In genomic region chr1:201826830-201827229, GRCh38 we compare ENCODE assay signal across 18 cellular contexts. TPM values are rescaled to one million over a fixed set of nuclear protein-coding genes. Genes with fewer than 3 reads are reported as not detected.
DNase-seq lines count a peak whose midpoint lies in the region; ATAC-seq, FAIRE-seq and TF ChIP-seq lines count a peak whose summit lies in the region.
"Had no signal": no experiment of that assay in that cellular context is flagged by ENCODE, and none has a peak within 500 bp of the region (broad histone marks: within the 10 kb centered on the region; RNA-seq: fewer than 3 reads in every experiment).

No MANE protein-coding gene starts in this region.

- H3K9ac ChIP-seq in mesenchymal stem cell (ENCODE audit: low read length) = no peak overlapping the region
- H3K9ac ChIP-seq: parathyroid adenoma had no signal

- DNase-seq in AG04450 (ENCODE audit: low read depth, low spot score) = no peak
- peak; percentile 39 for DNase-seq in HTR-8/SVneo (ENCODE audit: insufficient read length, low spot score)
- DNase-seq in bronchial epithelial cell (ENCODE audit: low read depth) = peak; percentile 4
- peak; percentile 42 for DNase-seq in mesenchymal stem cell
- DNase-seq in BE2C = no peak
- no peak for DNase-seq in ovary
- DNase-seq in stimulated activated CD4-positive, alpha-beta T cell treated with anti-CD3 and anti-CD28 coated beads, Interleukin-4, amount 100 ng/mL, for 1 hour = no peak
- DNase-seq: activated CD8-positive, alpha-beta T cell treated with anti-CD3 and anti-CD28 coated beads, Interleukin-2, amount 10 ng/mL, durations not matched to agents 7 days and 5 days; activated effector memory CD4-positive, alpha-beta T cell treated with anti-CD3 and anti-CD28 coated beads, Interleukin-2, amount 50 U/mL, for 16 hours; DMS79 treated with DMSO at 0.1 percent for 48 hours; NCI-H1930; NCI-H774; SHP77 treated with DMSO at 0.1 percent for 48 hours had no signal

- no peaks in the 10 kb centered on the region for H3K36me3 ChIP-seq in bronchial epithelial cell (ENCODE audit: control insufficient read depth, insufficient read depth, low read length)
- peaks cover 11 to 36% of the 10 kb centered on the region in 2 experiments for H3K36me3 ChIP-seq in mesenchymal stem cell (ENCODE audit: control insufficient read depth in 1 of 2, insufficient read depth in 2 of 2, low read depth in 1 of 2, low read length in 2 of 2)
- peaks cover 5% of the 10 kb centered on the region for H3K36me3 ChIP-seq in BE2C
- H3K36me3 ChIP-seq in ovary = no peaks in the 10 kb centered on the region

- H3K4me2 ChIP-seq in mesenchymal stem cell (ENCODE audit: low read length, poor library complexity, severe bottlenecking) = no peak overlapping the region

- H3K79me1 ChIP-seq in mesenchymal stem cell (replicated peaks; ENCODE audit: low read length, poor library complexity, severe bottlenecking) = peaks cover 16% of the 10 kb centered on the region

- H2BK12ac ChIP-seq in mesenchymal stem cell (ENCODE audit: low read length in 2 of 2) = no peak overlapping the region

- CTCF ChIA-PET in AG04450 (lab: Charles Lee) = interaction anchor here (1.0 to 1.9 kb wide), 6 partner anchors 10 to 289 kb away, joined by 3 to 8 read pairs (median 4); no protein-coding TSS in a partner anchor

- no peak overlapping the region for H3K4ac ChIP-seq in mesenchymal stem cell (ENCODE audit: low read depth in 1 of 2, low read length in 2 of 2)

- H3K27me3 ChIP-seq in AG04450 (ENCODE audit: control insufficient read depth, insufficient read depth, low read length) = no peaks in the 10 kb centered on the region
- H3K27me3 ChIP-seq in bronchial epithelial cell (ENCODE audit: control insufficient read depth, insufficient read depth, low read length) = no peaks in the 10 kb centered on the region
- no peaks in the 10 kb centered on the region for H3K27me3 ChIP-seq in mesenchymal stem cell (ENCODE audit: control insufficient read depth in 1 of 2, insufficient read depth in 1 of 2, low read length in 2 of 2)
- no peaks in the 10 kb centered on the region for H3K27me3 ChIP-seq in BE2C
- no peaks in the 10 kb centered on the region for H3K27me3 ChIP-seq in ovary

- H2AK5ac ChIP-seq in mesenchymal stem cell (ENCODE audit: low read length, severe bottlenecking) = no peak overlapping the region

- no peak overlapping the region for H3K4me3 ChIP-seq in AG04450 (ENCODE audit: low read depth, low read length)
- H3K4me3 ChIP-seq in bronchial epithelial cell (ENCODE audit: low read depth, low read length) = no peak overlapping the region
- no peak overlapping the region for H3K4me3 ChIP-seq in mesenchymal stem cell (ENCODE audit: insufficient read depth in 1 of 2, low read depth in 1 of 2, low read length in 2 of 2)
- H3K4me3 ChIP-seq in BE2C (ENCODE audit: low read depth, low read length) = no peak overlapping the region
- H3K4me3 ChIP-seq in ovary = no peak overlapping the region

- peak overlapping the region in 1 of 2 experiments; percentile 36 for H3K23ac ChIP-seq in mesenchymal stem cell (ENCODE audit: low read length in 2 of 2)

- H3K9me3 ChIP-seq in AG04450 (ENCODE audit: control insufficient read depth, insufficient read depth, low read length) = no peaks in the 10 kb centered on the region; the same call in 1 of the 2 replicates
- no peaks in the 10 kb centered on the region for H3K9me3 ChIP-seq in mesenchymal stem cell (ENCODE audit: control insufficient read depth, low read length)
- H3K9me3 ChIP-seq in BE2C = no peaks in the 10 kb centered on the region
- no peaks in the 10 kb centered on the region for H3K9me3 ChIP-seq in ovary

- H4K91ac ChIP-seq in mesenchymal stem cell (ENCODE audit: low read length) = no peak overlapping the region

- no peak overlapping the region for H3K27ac ChIP-seq in AG04450 (ENCODE audit: low read depth, low read length)
- no peak overlapping the region for H3K27ac ChIP-seq in mesenchymal stem cell (ENCODE audit: low read length, poor library complexity, severe bottlenecking)
- no peak overlapping the region for H3K27ac ChIP-seq in ovary
- H3K27ac ChIP-seq: epithelial cell of prostate, parathyroid adenoma had no signal

- no peak overlapping the region for H3K14ac ChIP-seq in mesenchymal stem cell (ENCODE audit: low read length in 2 of 2)

- no peak overlapping the region for H2AFZ ChIP-seq in mesenchymal stem cell (ENCODE audit: low read depth, low read length)
- H2AFZ ChIP-seq: parathyroid adenoma had no signal

- TF ChIP-seq CTCF in AG04450 (IDR thresholded peaks at IDR 0.05; ENCODE audit: low read depth, low read length) (0 out of 2 replicates have a peak, but pooled peaks have one; percentile 3), bronchial epithelial cell (IDR thresholded peaks at IDR 0.05; ENCODE audit: insufficient read depth, low read length, severe bottlenecking) (no peak), BE2C (IDR thresholded peaks at IDR 0.05; ENCODE audit: low read depth, low read length) (no peak), ovary (IDR thresholded peaks at IDR 0.05) (no peak)

- TF ChIP-seq EP300 in ovary (IDR thresholded peaks at IDR 0.05) = no peak

- intact Hi-C loops in ovary (cut with DNase I) = loop anchor here in 1 of 4 donors (5.0 kb wide), 1 partner anchor 145 kb away; no protein-coding TSS in a partner anchor

- no peak overlapping the region for H4K8ac ChIP-seq in mesenchymal stem cell (ENCODE audit: low read length)

- POLR2A ChIA-PET in AG04450 (lab: Yijun Ruan, JAX) = interaction anchor here (0.6 kb wide), 1 partner anchor 271 kb away, joined by 3 read pairs; no protein-coding TSS in a partner anchor

- FAIRE-seq in HTR-8/SVneo (lab: Jason Lieb, UNC) = no peak
- no peak for FAIRE-seq in bronchial epithelial cell (lab: Jason Lieb, UNC)
- FAIRE-seq: GM12892 had no signal

- WGBS in mesenchymal stem cell = 95% methylated on average over 4 of the region's 4 CpGs
- 47 to 61% (median 59%) methylated on average over 4 of the region's 4 CpGs for WGBS in ovary, 3 donors

- no peak for ATAC-seq in HG03045 (IDR thresholded peaks at IDR 0.05; ENCODE audit: unreplicated experiment)
- ATAC-seq: activated CD8-positive, alpha-beta T cell treated with anti-CD3 and anti-CD28 coated beads, Interleukin-2, amount 10 ng/mL, durations not matched to agents 7 days and 5 days; stimulated activated effector memory CD8-positive, alpha-beta T cell treated with anti-CD3 and anti-CD28 coated beads, Interleukin-12 subunit alpha, Interleukin-12 subunit beta, amount 100 ng/mL, for 72 hours had no signal

- H2BK5ac ChIP-seq in mesenchymal stem cell (ENCODE audit: low read depth, low read length, poor library complexity, severe bottlenecking) = no peak overlapping the region

- no peak overlapping the region for H3K18ac ChIP-seq in mesenchymal stem cell (ENCODE audit: low read depth in 1 of 2, low read length in 2 of 2)

- TF ChIP-seq POLR2A in ovary (IDR thresholded peaks at IDR 0.05) = no peak

- no peak overlapping the region for H2BK120ac ChIP-seq in mesenchymal stem cell (ENCODE audit: low read depth, low read length)

- H3K4me1 ChIP-seq in mesenchymal stem cell (ENCODE audit: control insufficient read depth, insufficient read depth, low read depth, low read length) (peaks cover 7% of the 10 kb centered on the region), BE2C (no peaks in the 10 kb centered on the region), ovary (ENCODE audit: insufficient read depth) (peaks cover 5% of the 10 kb centered on the region)
- H3K4me1 ChIP-seq: parathyroid adenoma had no signal

- no peak overlapping the region for H2BK15ac ChIP-seq in mesenchymal stem cell (ENCODE audit: low read depth, poor library complexity, severe bottlenecking)

RNA-seq across cellular contexts. Expression of gene IPO9, which starts 2.1 kb away (rescaled TPM):
- polyA plus RNA-seq in AG04450 (2011; rRNA removed) (55.5 and 57.9 TPM in 2 replicates), ovary (10 to 100 TPM; 15.7 to 34.3 TPM)
- polyA minus RNA-seq in AG04450 (2011; rRNA and poly(A)+ RNA removed) = 38.9 and 43.6 TPM in 2 replicates
- total RNA-seq in bronchial epithelial cell (10.3 and 14.0 TPM in 2 replicates), ovary (10 to 100 TPM; 12.9 to 43.8 (median 40.7) TPM)
- polyA plus RNA-seq in mesenchymal stem cell (2013, experiment 1 of 2) = 30.8 TPM
- polyA plus RNA-seq in mesenchymal stem cell (2013, experiment 2 of 2) = 34.0 TPM
- 39.1 TPM for polyA plus RNA-seq in BE2C (2012; ENCODE audit: insufficient read depth, insufficient read length, low read depth)

Comparison
In these comparisons a context has a peak if more than half of its experiments do, and no peak if none do; other contexts are left out.
1. DNase-seq: peak in HTR-8/SVneo (single experiment), bronchial epithelial cell (single experiment) and mesenchymal stem cell (single experiment); none in AG04450 (single experiment), BE2C (single experiment), ovary (0 of 5) and stimulated activated CD4-positive, alpha-beta T cell treated with anti-CD3 and anti-CD28 coated beads, Interleukin-4, amount 100 ng/mL, for 1 hour (single experiment).